In the genomic region with DNA sequence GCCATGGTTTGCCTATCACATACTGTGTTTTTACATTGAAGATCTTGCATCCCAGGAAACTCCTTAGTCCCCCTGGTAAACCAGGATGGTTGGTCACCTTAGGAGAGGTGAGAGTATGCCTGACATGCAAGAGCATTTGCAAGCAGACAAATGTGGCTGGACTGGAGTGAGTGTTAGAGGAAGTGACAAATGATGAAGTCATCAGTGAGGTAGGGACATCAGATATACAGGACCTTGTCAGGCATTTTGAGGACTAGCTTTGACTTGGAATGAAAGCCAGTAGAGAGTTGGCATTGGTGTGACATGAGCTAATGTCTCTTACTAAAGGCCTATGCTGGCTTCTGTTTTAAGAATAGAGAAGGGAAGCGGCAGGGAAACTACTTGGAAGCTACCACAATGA, we compare ENCODE assay signal across 21 cellular contexts.
"Had no signal": no experiment of that assay in that cellular context is flagged by ENCODE, and none has a peak within 500 bp of the region (broad histone marks: within the 10 kb centered on the region; RNA-seq: fewer than 3 reads in every experiment).

No MANE protein-coding gene starts in this region.

- H3K4me1 Mint-ChIP-seq: naive thymus-derived CD8-positive, alpha-beta T cell; neural crest cell had no signal

- H3K27ac ChIP-seq: heart left ventricle, spleen, stomach had no signal

- DNase-seq: effector memory CD8-positive, alpha-beta T cell; erythroblast; foreskin melanocyte; heart left ventricle; hippocampal formation; kidney glomerular epithelial cell; mucosa of descending colon; naive thymus-derived CD8-positive, alpha-beta T cell; posterior cingulate gyrus; spleen; stimulated activated CD4-positive, alpha-beta T cell treated with anti-CD3 and anti-CD28 coated beads, Interleukin-15, amount 100 ng/mL, for 24 hours; stimulated activated CD4-positive, alpha-beta T cell treated with anti-CD3 and anti-CD28 coated beads, Interleukin-1b, Interleukin-23, amount 100 ng/mL, for 48 hours; stimulated activated naive CD4-positive, alpha-beta T cell; stomach; substantia nigra had no signal

- H3K36me3 ChIP-seq: heart left ventricle, spleen, stomach had no signal

- ATAC-seq: effector memory CD8-positive, alpha-beta T cell; heart left ventricle; left lobe of liver; mucosa of descending colon; naive thymus-derived CD8-positive, alpha-beta T cell; sciatic nerve had no signal

- H3K9me3 Mint-ChIP-seq: effector memory CD8-positive, alpha-beta T cell had no signal

- H3K4me1 ChIP-seq: heart left ventricle, spleen, stomach had no signal

- H3K27me3 Mint-ChIP-seq: dendritic cell treated with granulocyte-macrophage colony-stimulating factor and Interleukin-4, amounts not matched to agents 40 ng/mL and 50 ng/mL, for 4 days; effector memory CD8-positive, alpha-beta T cell had no signal

- H3K27ac Mint-ChIP-seq: dendritic cell treated with granulocyte-macrophage colony-stimulating factor and Interleukin-4, amounts not matched to agents 40 ng/mL and 50 ng/mL, for 4 days; effector memory CD8-positive, alpha-beta T cell; naive thymus-derived CD8-positive, alpha-beta T cell had no signal

- FAIRE-seq: colon, urothelium cell line had no signal

- H3K4me3 ChIP-seq: heart left ventricle, mucosa of descending colon, spleen, stomach had no signal

- H3K27me3 ChIP-seq: spleen, stomach had no signal

- H3K9me3 ChIP-seq: mucosa of descending colon, stomach had no signal

- H3K4me3 Mint-ChIP-seq: dendritic cell treated with granulocyte-macrophage colony-stimulating factor and Interleukin-4, amounts not matched to agents 40 ng/mL and 50 ng/mL, for 4 days; effector memory CD8-positive, alpha-beta T cell; naive thymus-derived CD8-positive, alpha-beta T cell; neural crest cell had no signal
